Comparison of ENCODE assay signal across 7 cellular contexts in the genomic region with DNA sequence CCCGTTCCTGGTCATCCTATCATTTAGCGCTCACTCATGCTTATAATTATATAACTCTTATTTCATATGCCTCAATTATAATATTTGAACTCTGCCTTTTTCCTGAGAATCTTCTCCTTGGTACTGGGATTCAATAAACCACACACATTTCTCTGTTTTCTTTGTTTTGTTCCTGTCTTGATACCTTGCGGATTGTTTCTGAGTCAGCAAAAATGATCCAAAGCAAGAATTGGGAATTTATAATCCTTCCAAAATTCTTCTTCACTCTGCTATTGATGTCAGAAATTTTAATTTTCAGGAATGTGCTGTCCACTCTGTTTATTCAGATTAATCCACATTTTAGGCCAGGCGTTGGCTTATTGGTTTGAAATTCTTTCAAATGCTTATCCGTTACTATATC.
"Had no signal": no experiment of that assay in that cellular context is flagged by ENCODE, and none has a peak within 500 bp of the region (broad histone marks: within the 10 kb centered on the region; RNA-seq: fewer than 3 reads in every experiment).

No MANE protein-coding gene starts in this region.

- H3K36me3 ChIP-seq: HAP-1 had no signal

- H3K4me1 ChIP-seq: HAP-1 had no signal

- H3K4me2 ChIP-seq: GM23338 had no signal

- H3K4me3 ChIP-seq: GM23338, HAP-1 had no signal

- H3K9me3 ChIP-seq: HAP-1 had no signal

- ATAC-seq: GM23338, HCT116 had no signal

- H3K27ac ChIP-seq: HL-60 had no signal

- DNase-seq: H7, HFFc6, KG1 had no signal
